Comparison of ENCODE assay signal across 25 cellular contexts in the genomic region with DNA sequence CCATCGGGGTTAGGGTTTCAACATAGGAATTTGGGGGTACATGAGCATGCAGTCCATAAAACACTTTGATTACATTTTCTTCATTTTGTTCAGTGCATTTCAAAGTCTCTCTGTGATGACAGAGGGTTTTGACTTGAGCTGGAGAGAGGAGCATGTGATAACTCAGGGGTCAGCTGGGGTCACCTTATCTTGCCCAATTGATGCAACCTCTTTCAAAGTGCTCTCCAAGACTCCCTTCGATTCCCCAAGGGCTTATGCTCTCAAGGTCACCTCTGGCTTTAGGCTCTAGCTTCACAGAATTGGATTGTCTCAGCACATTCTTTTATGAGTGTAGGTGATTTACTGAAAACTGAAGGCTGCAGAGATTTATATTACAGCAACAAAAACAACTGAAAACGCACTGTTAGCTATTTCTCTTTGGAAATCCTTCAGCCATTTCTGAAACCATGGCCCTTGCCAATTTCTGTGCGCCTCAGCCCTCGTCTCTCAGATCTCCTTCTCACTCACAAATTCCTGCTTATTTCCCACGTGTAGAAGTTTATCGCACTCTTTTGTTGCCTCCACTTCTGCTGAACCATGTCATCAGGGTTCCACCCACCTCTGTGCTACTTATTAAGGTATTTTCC. TPM values are rescaled to one million over a fixed set of nuclear protein-coding genes. Genes with fewer than 3 reads are reported as not detected.
DNase-seq lines count a peak whose midpoint lies in the region; ATAC-seq, FAIRE-seq and TF ChIP-seq lines count a peak whose summit lies in the region.
"Had no signal": no experiment of that assay in that cellular context is flagged by ENCODE, and none has a peak within 500 bp of the region (broad histone marks: within the 10 kb centered on the region; RNA-seq: fewer than 3 reads in every experiment).

No MANE protein-coding gene starts in this region.

- no peaks in the 10 kb centered on the region for H3K36me3 Mint-ChIP-seq in nephron (ENCODE audit: low read depth)
- H3K36me3 Mint-ChIP-seq: CD4-positive, alpha-beta memory T cell had no signal

- in situ Hi-C loops in K562 (cut with MboI) = no loop called here

- H3K9ac ChIP-seq in K562 (ENCODE audit: insufficient read depth in 1 of 2, low read depth in 2 of 2, low read length in 2 of 2) = no peak overlapping the region
- H3K9ac ChIP-seq: KMS-11 had no signal

- no peaks in the 10 kb centered on the region for H3K27me3 Mint-ChIP-seq in nephron (ENCODE audit: low read depth)

- no peak for TF ChIP-seq EP300 in A549 (IDR thresholded peaks at IDR 0.05)
- TF ChIP-seq EP300 in K562 (IDR thresholded peaks at IDR 0.05; ENCODE audit: low read length) = no peak

- DNase-seq in A549 (ENCODE audit: low read depth in 1 of 2, low spot score in 1 of 2) = no peak
- peak in 1 of 4 experiments; percentile 14 for DNase-seq in K562 (ENCODE audit: extremely low read depth in 1 of 4, low spot score in 3 of 4)
- DNase-seq in upper lobe of right lung = no peak
- no peak for DNase-seq in AG08396 (ENCODE audit: low spot score)
- DNase-seq: C1 segment of cervical spinal cord; CD4-positive, alpha-beta memory T cell; IMR-90; MM.1S; NCI-H1694 treated with DMSO at 0.1 percent for 48 hours; NCI-H2081 treated with DMSO at 0.1 percent for 48 hours; NCI-H2171; NCI-H345; NCI-H510A treated with DMSO at 0.1 percent for 48 hours; NCI-H748 treated with DMSO at 0.1 percent for 48 hours; PC-3; Right ventricle myocardium superior had no signal

- no peaks in the 10 kb centered on the region for H3K9me3 ChIP-seq in A549
- no peaks in the 10 kb centered on the region for H3K9me3 ChIP-seq in K562 (replicated peaks; ENCODE audit: control insufficient read depth, insufficient read depth, low read depth, low read length)
- no peaks in the 10 kb centered on the region for H3K9me3 ChIP-seq in upper lobe of right lung
- H3K9me3 ChIP-seq: Caco-2, SJSA1 had no signal

- peaks cover 16% of the 10 kb centered on the region for H3K4me1 Mint-ChIP-seq in nephron
- H3K4me1 Mint-ChIP-seq: CD4-positive, alpha-beta memory T cell had no signal

- no peaks in the 10 kb centered on the region for H3K9me1 ChIP-seq in K562 (ENCODE audit: control insufficient read depth, insufficient read depth, low read length)

- intact Hi-C loops in K562 (cut with micrococcal nuclease) (no loop called here), upper lobe of right lung (cut with DNase I) (no loop called here)

- peak overlapping the region; percentile 81 to 87 (median 84) for H3K27ac Mint-ChIP-seq in nephron
- H3K27ac Mint-ChIP-seq: CD4-positive, alpha-beta memory T cell had no signal

- TF ChIP-seq POLR2A in A549 (IDR thresholded peaks at IDR 0.05; ENCODE audit: low read length) = no peak
- TF ChIP-seq POLR2A in K562 (conservative IDR thresholded peaks at IDR 0.05) = no peak

- no peak overlapping the region for H3K4me3 Mint-ChIP-seq in nephron
- H3K4me3 Mint-ChIP-seq: CD4-positive, alpha-beta memory T cell had no signal

- H3K4me2 ChIP-seq in A549 (no peak overlapping the region), K562 (ENCODE audit: insufficient read depth, low read length) (no peak overlapping the region)
- H3K4me2 ChIP-seq: KMS-11 had no signal

- TF ChIP-seq CTCF in A549 (IDR thresholded peaks at IDR 0.05) = no peak
- TF ChIP-seq CTCF in K562 (IDR thresholded peaks at IDR 0.05 in 2 of 3, conservative IDR thresholded peaks at IDR 0.05 in 1 of 3; ENCODE audit: insufficient read depth in 2 of 3, low read depth in 1 of 3, low read length in 3 of 3) = no peak
- TF ChIP-seq CTCF in nephron (IDR thresholded peaks at IDR 0.05; ENCODE audit: unreplicated experiment in 3 of 3) = no peak
- no peak for TF ChIP-seq CTCF in upper lobe of right lung (IDR thresholded peaks at IDR 0.05)

- H3K4me3 ChIP-seq in A549 (no peak overlapping the region), K562 (no peak overlapping the region), upper lobe of right lung (no peak overlapping the region)
- H3K4me3 ChIP-seq: SJSA1 had no signal

- 64% methylated on average over 7 of the region's 7 CpGs for WGBS in A549 (ENCODE audit: missing lambda C conversion rate)
- 3% methylated on average over 7 of the region's 7 CpGs for WGBS in K562 (ENCODE audit: insufficient coverage, low coverage, missing lambda C conversion rate)

- H3K4me1 ChIP-seq in A549 = no peaks in the 10 kb centered on the region
- no peaks in the 10 kb centered on the region for H3K4me1 ChIP-seq in K562 (replicated peaks in 1 of 2; ENCODE audit: control insufficient read depth in 2 of 2, insufficient read depth in 2 of 2, low read length in 2 of 2)
- no peaks in the 10 kb centered on the region for H3K4me1 ChIP-seq in upper lobe of right lung
- H3K4me1 ChIP-seq: Caco-2, SJSA1 had no signal

- TF ChIP-seq RAD21 in A549 (conservative IDR thresholded peaks at IDR 0.05 in 1 of 2, IDR thresholded peaks at IDR 0.05 in 1 of 2) (no peak), K562 (CRISPR knock-in tag; conservative IDR thresholded peaks at IDR 0.05 in 1 of 2, IDR thresholded peaks at IDR 0.05 in 1 of 2) (no peak)

- no peaks in the 10 kb centered on the region for H3K79me2 ChIP-seq in K562 (ENCODE audit: control insufficient read depth, insufficient read depth, low read length)

- H3K27ac ChIP-seq in A549 = no peak overlapping the region
- H3K27ac ChIP-seq in K562 (ENCODE audit: extremely low read depth, low read depth, low read length) = no peak overlapping the region
- H3K27ac ChIP-seq in upper lobe of right lung = no peak overlapping the region
- H3K27ac ChIP-seq: KMS-11, SJSA1 had no signal

- POLR2A ChIA-PET in A549 (lab: Yijun Ruan, JAX) = no interaction called here
- POLR2A ChIA-PET in K562 (lab: Yijun Ruan, JAX) = no interaction called here

- FAIRE-seq in A549 (lab: Jason Lieb, UNC) = no peak
- no peak for FAIRE-seq in K562 (lab: Jason Lieb, UNC)
- FAIRE-seq: A204.1, G401.6 had no signal

- peaks cover 15 to 23% of the 10 kb centered on the region in 2 experiments; a peak in 3 of 5 replicates for H3K27me3 ChIP-seq in K562 (ENCODE audit: control insufficient read depth in 2 of 2, insufficient read depth in 2 of 2, low read length in 2 of 2)
- no peaks in the 10 kb centered on the region for H3K27me3 ChIP-seq in upper lobe of right lung
- H3K27me3 ChIP-seq: SJSA1 had no signal

- peaks cover 3% of the 10 kb centered on the region for H3K9me3 Mint-ChIP-seq in nephron

- H3K36me3 ChIP-seq in K562 (ENCODE audit: control insufficient read depth, insufficient read depth, low read length) (no peaks in the 10 kb centered on the region), upper lobe of right lung (no peaks in the 10 kb centered on the region)
- H3K36me3 ChIP-seq: SJSA1 had no signal

- no peak for ATAC-seq in A549
- no peak for ATAC-seq in K562
- peak; percentile 27 for ATAC-seq in upper lobe of right lung
- no peak for ATAC-seq in GM18519 (IDR thresholded peaks at IDR 0.05; ENCODE audit: low FRiP score, unreplicated experiment)
- no peak for ATAC-seq in GM18861 (IDR thresholded peaks at IDR 0.05; ENCODE audit: unreplicated experiment)
- ATAC-seq: HCT116, PC-3 had no signal

- H2AFZ ChIP-seq in K562 (ENCODE audit: low read depth, low read length) = no peak overlapping the region

- CTCF ChIA-PET in A549 (lab: Yijun Ruan, JAX) = no interaction called here
- CTCF ChIA-PET in K562 (lab: Yijun Ruan, JAX; ENCODE audit: low intra/inter-chr PET ratio) = no interaction called here

- no peaks in the 10 kb centered on the region for H4K20me1 ChIP-seq in K562 (replicated peaks; ENCODE audit: control insufficient read depth, insufficient read depth, low read length)

- no TSS peak for BruUV-seq in K562 (replicated peaks; lab: Mats Ljungman, UMichigan)

TF ChIP-seq in A549, 52 proteins besides CTCF, POLR2A, EP300 and RAD21:
- TF ChIP-seq NR3C1 (IDR thresholded peaks at IDR 0.05) = no peak
- TF ChIP-seq MAFK (IDR thresholded peaks at IDR 0.05; ENCODE audit: partially characterized antibody) = peak; percentile 20
- no peak for TF ChIP-seq POLR2AphosphoS2 (conservative IDR thresholded peaks at IDR 0.05; ENCODE audit: low read length)

TF ChIP-seq in K562, 482 proteins besides CTCF, POLR2A, EP300 and RAD21 (continues in another document):
- no peak for TF ChIP-seq SLC30A9 (CRISPR knock-in tag; IDR thresholded peaks at IDR 0.05)
- 0 out of 2 replicates have a peak, but pooled peaks have one; percentile 24 for TF ChIP-seq CEBPB (tag; IDR thresholded peaks at IDR 0.05)

RNA-seq across cellular contexts. Expression of gene MAP1LC3C, which starts 34.5 kb away (rescaled TPM):
- 0.20 and 0.23 TPM in 2 replicates for polyA plus RNA-seq in A549 (2011; rRNA removed)
- polyA plus RNA-seq in A549 (2012; cell fraction: cytosol; rRNA removed) = 0.10 and 0.16 TPM in 2 replicates
- polyA plus RNA-seq in A549 (2012; cell fraction: nucleus; rRNA removed) = 0.12 and 0.34 TPM in 2 replicates
- polyA plus RNA-seq in A549 (2017; fragmentation: RNase III; extraction: RNeasy Plus Mini Kit Qiagen cat#74134 plus additional on column Dnase treatment) = 0.13 to 0.21 TPM (median 0.16 TPM) in 3 replicates
- 0.44 TPM in 1 of 2 replicates, not detected in the other for polyA minus RNA-seq in A549 (2011; rRNA and poly(A)+ RNA removed)
- not detected in 2 replicates for total RNA-seq in K562 (2011; cell fraction: chromatin; rRNA removed; ENCODE audit: low replicate concordance)
- not detected in 2 replicates for total RNA-seq in K562 (2011; cell fraction: nucleolus; rRNA removed)
- total RNA-seq in K562 (2011; cell fraction: nucleoplasm; rRNA removed) = not detected in 2 replicates
- not detected in 2 replicates for total RNA-seq in K562 (2014; rRNA removed)
- total RNA-seq in K562 (2014; rRNA removed; fragmentation: Illumina TruSeq; extraction: Trizol) = not detected in 2 replicates
- not detected in 2 replicates for total RNA-seq in K562 (2015; rRNA removed; fragmentation: Illumina TruSeq; extraction: Trizol)
- total RNA-seq in K562 (2021) = not detected in 2 replicates
- not detected in 2 replicates for polyA plus RNA-seq in K562 (2011; rRNA removed)
- not detected in 2 replicates for polyA plus RNA-seq in K562 (2011; cell fraction: cytosol; rRNA removed)
- not detected in 2 replicates for polyA plus RNA-seq in K562 (2011; cell fraction: nucleus; rRNA removed)
- 0.11 TPM in 1 of 2 replicates, not detected in the other for polyA plus RNA-seq in K562 (2012)
- not detected in 2 replicates for polyA plus RNA-seq in K562 (2014; fragmentation: Illumina TruSeq; extraction: Trizol)
- polyA plus RNA-seq in K562 (2014; fragmentation: Nextera tagmentation; extraction: Ambion mirVana) = not detected
- not detected in 2 replicates for polyA plus RNA-seq in K562 (2014; rRNA removed)
- polyA minus RNA-seq in K562 (2011; rRNA and poly(A)+ RNA removed) = not detected in 2 replicates
- not detected in 2 replicates for polyA minus RNA-seq in K562 (2011; cell fraction: cytosol; rRNA and poly(A)+ RNA removed)
- polyA minus RNA-seq in K562 (2011; cell fraction: nucleus; rRNA and poly(A)+ RNA removed) = not detected in 2 replicates
- total RNA-seq in upper lobe of right lung = 14.2 TPM
- total RNA-seq: CD4-positive, alpha-beta memory T cell; PC-3; SJSA1 had no signal
- polyA plus RNA-seq: CD4-positive, alpha-beta memory T cell; IMR-90 had no signal

Comparison
In these comparisons a context has a peak if more than half of its experiments do, and no peak if none do; other contexts are left out.
1. RNA of gene MAP1LC3C, which starts 34.5 kb away (total RNA-seq): 14.2 TPM in upper lobe of right lung (single experiment); not detected in K562; every median in the first group is over 10 times any median in the second.
2. Of the 35 proteins assayed by ChIP-seq in both K562 and A549: peak only in K562: CEBPB and ESRRA; only in A549: MAFK; in both: none; in neither: 32.